Comparison of ENCODE assay signal across 14 cellular contexts in genomic region chr7:41437257-41438196, GRCh38.
DNase-seq lines count a peak whose midpoint lies in the region; TF ChIP-seq lines count a peak whose summit lies in the region.
"Had no signal": no experiment of that assay in that cellular context is flagged by ENCODE, and none has a peak within 500 bp of the region (broad histone marks: within the 10 kb centered on the region; RNA-seq: fewer than 3 reads in every experiment).

No MANE protein-coding gene starts in this region.

- TF ChIP-seq CTCF in AG10803 (conservative IDR thresholded peaks at IDR 0.05; ENCODE audit: low read length), result no peak

- no peak overlapping the region for H3K4me3 ChIP-seq in AG10803 (ENCODE audit: low read length)
- H3K4me3 ChIP-seq: cardiac muscle cell, gastrocnemius medialis had no signal

- DNase-seq in AG10803 (ENCODE audit: low read depth), result peak; percentile 36
- DNase-seq in H4 (ENCODE audit: low spot score), result peak; percentile 53
- DNase-seq in SHP77 (lab: John Stamatoyannopoulos, UW), result peak; percentile 16 to 54
- DNase-seq in glomerular visceral epithelial cell (ENCODE audit: extremely low spot score), result peak; percentile 53
- DNase-seq in SK-N-DZ (ENCODE audit: low spot score), result no peak
- DNase-seq in NCI-H2171 (lab: John Stamatoyannopoulos, UW), result no peak
- no peak for DNase-seq in stimulated activated CD4-positive, alpha-beta T cell treated with anti-CD3 and anti-CD28 coated beads, Interleukin-4, amount 100 ng/mL, for 4 hours
- DNase-seq in NCI-H1694 treated with DMSO at 0.1 percent for 48 hours (lab: John Stamatoyannopoulos, UW), result no peak
- DNase-seq: DMS 273 treated with DMSO at 0.1 percent for 48 hours; effector memory CD4-positive, alpha-beta T cell; gastrocnemius medialis; NCI-H2171 treated with DMSO at 0.1 percent for 48 hours; WERI-Rb-1 had no signal

Comparison
In these comparisons a context has a peak if more than half of its experiments do, and no peak if none do; other contexts are left out.
1. DNase-seq: peak in AG10803 (single experiment), H4 (single experiment), SHP77 (2 of 2) and glomerular visceral epithelial cell (single experiment); none in SK-N-DZ (single experiment), NCI-H2171 (single experiment), stimulated activated CD4-positive, alpha-beta T cell treated with anti-CD3 and anti-CD28 coated beads, Interleukin-4, amount 100 ng/mL, for 4 hours (0 of 2) and NCI-H1694 treated with DMSO at 0.1 percent for 48 hours (single experiment).